7 cellular contexts compared by ENCODE assay signal in the genomic region with DNA sequence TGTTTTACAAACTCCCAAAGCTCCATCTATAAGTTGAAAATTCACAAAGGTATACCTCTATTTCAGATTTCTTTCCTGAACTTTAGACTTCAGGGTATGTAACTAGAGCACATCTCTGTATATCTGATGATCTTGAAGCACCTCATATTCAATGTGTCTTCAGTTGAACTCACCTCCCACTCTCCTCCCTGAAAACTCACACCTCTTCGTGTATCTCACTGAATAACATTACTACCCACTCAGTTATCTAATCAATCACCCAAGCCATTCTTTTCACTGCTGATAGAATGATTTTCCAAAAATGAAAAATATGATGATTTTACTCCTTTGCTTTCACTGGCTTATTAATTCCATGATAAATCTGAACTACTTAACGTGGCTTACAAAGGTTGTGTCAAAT.
"Had no signal": no experiment of that assay in that cellular context is flagged by ENCODE, and none has a peak within 500 bp of the region (broad histone marks: within the 10 kb centered on the region; RNA-seq: fewer than 3 reads in every experiment).

No MANE protein-coding gene starts in this region.

- DNase-seq: GDM1, GF-D8 had no signal

- FAIRE-seq: G401.6, GM12878, GM12891, GM18507, GM19239 had no signal
